Comparison of ENCODE assay signal across 1 cellular context in the genomic region with DNA sequence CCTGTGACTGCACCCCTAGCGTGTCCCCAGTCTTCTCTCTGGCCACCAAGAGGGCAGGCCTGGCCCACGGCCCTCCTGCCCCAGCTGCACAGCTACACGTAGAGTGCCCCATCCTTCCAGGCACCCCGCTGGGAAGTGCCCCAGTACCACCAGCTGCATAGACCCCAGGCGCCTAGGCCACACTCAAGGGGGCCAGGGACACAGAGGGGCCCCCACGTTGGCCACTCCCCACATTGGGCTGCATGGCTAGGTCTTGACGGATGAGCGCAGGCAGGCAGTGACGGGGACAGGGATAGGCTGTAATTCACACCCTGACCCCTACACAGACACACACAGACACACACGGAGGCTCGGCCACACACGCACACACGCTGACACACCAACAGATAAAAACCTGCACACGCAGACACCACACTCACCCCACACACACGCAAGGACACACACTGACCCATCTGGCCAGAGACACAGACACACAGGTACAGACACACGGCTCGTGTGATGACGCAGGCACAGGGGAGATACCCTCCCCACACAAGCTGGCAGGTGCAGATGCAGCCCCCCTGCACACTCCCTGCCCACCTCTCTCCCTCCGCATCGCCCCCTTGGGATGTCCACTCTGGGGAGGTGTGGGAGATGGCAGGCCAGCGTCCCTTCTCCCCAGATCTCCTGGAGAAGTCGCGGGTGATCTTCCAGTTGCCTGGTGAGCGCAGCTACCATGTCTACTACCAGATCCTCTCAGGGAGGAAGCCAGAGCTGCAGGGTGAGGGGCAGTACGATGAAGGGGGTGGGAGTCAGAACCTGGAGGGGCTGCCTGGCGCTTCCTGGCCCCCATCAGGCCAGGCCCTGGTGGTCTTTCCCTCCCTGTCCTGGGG.
TF ChIP-seq lines count a peak whose summit lies in the region.

No MANE protein-coding gene starts in this region.

TF ChIP-seq in HepG2, 621 proteins besides CTCF, POLR2A, EP300 and RAD21 (continues in another document):
- TF ChIP-seq FOXK2 (IDR thresholded peaks at IDR 0.05) (no peak), NFIC (IDR thresholded peaks at IDR 0.05; ENCODE audit: low read length) (no peak), TBL1XR1 (IDR thresholded peaks at IDR 0.05; ENCODE audit: borderline replicate concordance, low read length, partially characterized antibody) (no peak), CEBPB (IDR thresholded peaks at IDR 0.05; ENCODE audit: borderline replicate concordance, low read depth, low read length) (no peak), ZNF75D (CRISPR knock-in tag; IDR thresholded peaks at IDR 0.05; ENCODE audit: borderline replicate concordance) (no peak), KMT2B (CRISPR knock-in tag; IDR thresholded peaks at IDR 0.05) (no peak), CBX1 (IDR thresholded peaks at IDR 0.05; ENCODE audit: low read depth) (no peak), RCOR2 (CRISPR knock-in tag; IDR thresholded peaks at IDR 0.05) (no peak), ZNF329 (CRISPR knock-in tag; IDR thresholded peaks at IDR 0.05; ENCODE audit: low read depth) (no peak), ZNF441 (CRISPR knock-in tag; IDR thresholded peaks at IDR 0.05; ENCODE audit: borderline replicate concordance) (no peak), TBX3 (IDR thresholded peaks at IDR 0.05; ENCODE audit: borderline replicate concordance) (no peak), AGO1 (IDR thresholded peaks at IDR 0.05; ENCODE audit: low read depth, low read length, poor library complexity, severe bottlenecking) (peak; percentile 75), ZNF549 (CRISPR knock-in tag; IDR thresholded peaks at IDR 0.05) (no peak), ZC3H13 (CRISPR knock-in tag; IDR thresholded peaks at IDR 0.05) (no peak), ZNF160 (CRISPR knock-in tag; IDR thresholded peaks at IDR 0.05) (no peak), TCF7 (IDR thresholded peaks at IDR 0.05; ENCODE audit: low read depth) (no peak), ZFP62 (CRISPR knock-in tag; IDR thresholded peaks at IDR 0.05) (no peak), ZFY (CRISPR knock-in tag; IDR thresholded peaks at IDR 0.05) (no peak), ZFAT (CRISPR knock-in tag; conservative IDR thresholded peaks at IDR 0.05) (no peak), ZNF251 (CRISPR knock-in tag; IDR thresholded peaks at IDR 0.05) (no peak), MED13 (CRISPR knock-in tag; IDR thresholded peaks at IDR 0.05) (no peak), FOXA3 (CRISPR knock-in tag; IDR thresholded peaks at IDR 0.05) (no peak), RBM39 (IDR thresholded peaks at IDR 0.05; ENCODE audit: low read depth, low read length, poor library complexity, severe bottlenecking) (no peak), ATF7-NPFF (CRISPR knock-in tag; IDR thresholded peaks at IDR 0.05; ENCODE audit: low read depth) (no peak), HNRNPUL1 (IDR thresholded peaks at IDR 0.05; ENCODE audit: low read depth, low read length) (no peak), ZNF792 (CRISPR knock-in tag; IDR thresholded peaks at IDR 0.05) (no peak), PAX8 (CRISPR knock-in tag; IDR thresholded peaks at IDR 0.05; ENCODE audit: borderline replicate concordance) (no peak), FOXM1 (CRISPR knock-in tag; IDR thresholded peaks at IDR 0.05) (no peak), SP2 (CRISPR knock-in tag; IDR thresholded peaks at IDR 0.05) (0 out of 2 replicates have a peak, but pooled peaks have one; percentile 30), MTA1 (CRISPR knock-in tag; IDR thresholded peaks at IDR 0.05; ENCODE audit: borderline replicate concordance) (0 out of 2 replicates have a peak, but pooled peaks have one; percentile 9), ZNF790 (CRISPR knock-in tag; IDR thresholded peaks at IDR 0.05; ENCODE audit: borderline replicate concordance) (no peak), MAFF (IDR thresholded peaks at IDR 0.05; ENCODE audit: low read depth, low read length) (no peak), HNRNPLL (IDR thresholded peaks at IDR 0.05; ENCODE audit: low read depth, low read length, poor library complexity, severe bottlenecking) (no peak), ZNF33B (CRISPR knock-in tag; IDR thresholded peaks at IDR 0.05) (no peak), ZC3H4 (CRISPR knock-in tag; IDR thresholded peaks at IDR 0.05; ENCODE audit: borderline replicate concordance) (0 out of 2 replicates have a peak, but pooled peaks have one; percentile 53)
- TF ChIP-seq, protein P1, sequence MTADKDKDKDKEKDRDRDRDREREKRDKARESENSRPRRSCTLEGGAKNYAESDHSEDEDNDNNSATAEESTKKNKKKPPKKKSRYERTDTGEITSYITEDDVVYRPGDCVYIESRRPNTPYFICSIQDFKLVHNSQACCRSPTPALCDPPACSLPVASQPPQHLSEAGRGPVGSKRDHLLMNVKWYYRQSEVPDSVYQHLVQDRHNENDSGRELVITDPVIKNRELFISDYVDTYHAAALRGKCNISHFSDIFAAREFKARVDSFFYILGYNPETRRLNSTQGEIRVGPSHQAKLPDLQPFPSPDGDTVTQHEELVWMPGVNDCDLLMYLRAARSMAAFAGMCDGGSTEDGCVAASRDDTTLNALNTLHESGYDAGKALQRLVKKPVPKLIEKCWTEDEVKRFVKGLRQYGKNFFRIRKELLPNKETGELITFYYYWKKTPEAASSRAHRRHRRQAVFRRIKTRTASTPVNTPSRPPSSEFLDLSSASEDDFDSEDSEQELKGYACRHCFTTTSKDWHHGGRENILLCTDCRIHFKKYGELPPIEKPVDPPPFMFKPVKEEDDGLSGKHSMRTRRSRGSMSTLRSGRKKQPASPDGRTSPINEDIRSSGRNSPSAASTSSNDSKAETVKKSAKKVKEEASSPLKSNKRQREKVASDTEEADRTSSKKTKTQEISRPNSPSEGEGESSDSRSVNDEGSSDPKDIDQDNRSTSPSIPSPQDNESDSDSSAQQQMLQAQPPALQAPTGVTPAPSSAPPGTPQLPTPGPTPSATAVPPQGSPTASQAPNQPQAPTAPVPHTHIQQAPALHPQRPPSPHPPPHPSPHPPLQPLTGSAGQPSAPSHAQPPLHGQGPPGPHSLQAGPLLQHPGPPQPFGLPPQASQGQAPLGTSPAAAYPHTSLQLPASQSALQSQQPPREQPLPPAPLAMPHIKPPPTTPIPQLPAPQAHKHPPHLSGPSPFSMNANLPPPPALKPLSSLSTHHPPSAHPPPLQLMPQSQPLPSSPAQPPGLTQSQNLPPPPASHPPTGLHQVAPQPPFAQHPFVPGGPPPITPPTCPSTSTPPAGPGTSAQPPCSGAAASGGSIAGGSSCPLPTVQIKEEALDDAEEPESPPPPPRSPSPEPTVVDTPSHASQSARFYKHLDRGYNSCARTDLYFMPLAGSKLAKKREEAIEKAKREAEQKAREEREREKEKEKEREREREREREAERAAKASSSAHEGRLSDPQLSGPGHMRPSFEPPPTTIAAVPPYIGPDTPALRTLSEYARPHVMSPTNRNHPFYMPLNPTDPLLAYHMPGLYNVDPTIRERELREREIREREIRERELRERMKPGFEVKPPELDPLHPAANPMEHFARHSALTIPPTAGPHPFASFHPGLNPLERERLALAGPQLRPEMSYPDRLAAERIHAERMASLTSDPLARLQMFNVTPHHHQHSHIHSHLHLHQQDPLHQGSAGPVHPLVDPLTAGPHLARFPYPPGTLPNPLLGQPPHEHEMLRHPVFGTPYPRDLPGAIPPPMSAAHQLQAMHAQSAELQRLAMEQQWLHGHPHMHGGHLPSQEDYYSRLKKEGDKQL (CRISPR knock-in tag; IDR thresholded peaks at IDR 0.05; ENCODE audit: low read depth), result no peak
- TF ChIP-seq, protein P2, sequence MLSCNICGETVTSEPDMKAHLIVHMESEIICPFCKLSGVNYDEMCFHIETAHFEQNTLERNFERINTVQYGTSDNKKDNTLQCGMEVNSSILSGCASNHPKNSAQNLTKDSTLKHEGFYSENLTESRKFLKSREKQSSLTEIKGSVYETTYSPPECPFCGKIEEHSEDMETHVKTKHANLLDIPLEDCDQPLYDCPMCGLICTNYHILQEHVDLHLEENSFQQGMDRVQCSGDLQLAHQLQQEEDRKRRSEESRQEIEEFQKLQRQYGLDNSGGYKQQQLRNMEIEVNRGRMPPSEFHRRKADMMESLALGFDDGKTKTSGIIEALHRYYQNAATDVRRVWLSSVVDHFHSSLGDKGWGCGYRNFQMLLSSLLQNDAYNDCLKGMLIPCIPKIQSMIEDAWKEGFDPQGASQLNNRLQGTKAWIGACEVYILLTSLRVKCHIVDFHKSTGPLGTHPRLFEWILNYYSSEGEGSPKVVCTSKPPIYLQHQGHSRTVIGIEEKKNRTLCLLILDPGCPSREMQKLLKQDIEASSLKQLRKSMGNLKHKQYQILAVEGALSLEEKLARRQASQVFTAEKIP (CRISPR knock-in tag; IDR thresholded peaks at IDR 0.05; ENCODE audit: borderline replicate concordance), result no peak
- TF ChIP-seq, protein P3, sequence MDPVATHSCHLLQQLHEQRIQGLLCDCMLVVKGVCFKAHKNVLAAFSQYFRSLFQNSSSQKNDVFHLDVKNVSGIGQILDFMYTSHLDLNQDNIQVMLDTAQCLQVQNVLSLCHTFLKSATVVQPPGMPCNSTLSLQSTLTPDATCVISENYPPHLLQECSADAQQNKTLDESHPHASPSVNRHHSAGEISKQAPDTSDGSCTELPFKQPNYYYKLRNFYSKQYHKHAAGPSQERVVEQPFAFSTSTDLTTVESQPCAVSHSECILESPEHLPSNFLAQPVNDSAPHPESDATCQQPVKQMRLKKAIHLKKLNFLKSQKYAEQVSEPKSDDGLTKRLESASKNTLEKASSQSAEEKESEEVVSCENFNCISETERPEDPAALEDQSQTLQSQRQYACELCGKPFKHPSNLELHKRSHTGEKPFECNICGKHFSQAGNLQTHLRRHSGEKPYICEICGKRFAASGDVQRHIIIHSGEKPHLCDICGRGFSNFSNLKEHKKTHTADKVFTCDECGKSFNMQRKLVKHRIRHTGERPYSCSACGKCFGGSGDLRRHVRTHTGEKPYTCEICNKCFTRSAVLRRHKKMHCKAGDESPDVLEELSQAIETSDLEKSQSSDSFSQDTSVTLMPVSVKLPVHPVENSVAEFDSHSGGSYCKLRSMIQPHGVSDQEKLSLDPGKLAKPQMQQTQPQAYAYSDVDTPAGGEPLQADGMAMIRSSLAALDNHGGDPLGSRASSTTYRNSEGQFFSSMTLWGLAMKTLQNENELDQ (CRISPR knock-in tag; IDR thresholded peaks at IDR 0.05; ENCODE audit: borderline replicate concordance), result no peak
- TF ChIP-seq, protein P4, sequence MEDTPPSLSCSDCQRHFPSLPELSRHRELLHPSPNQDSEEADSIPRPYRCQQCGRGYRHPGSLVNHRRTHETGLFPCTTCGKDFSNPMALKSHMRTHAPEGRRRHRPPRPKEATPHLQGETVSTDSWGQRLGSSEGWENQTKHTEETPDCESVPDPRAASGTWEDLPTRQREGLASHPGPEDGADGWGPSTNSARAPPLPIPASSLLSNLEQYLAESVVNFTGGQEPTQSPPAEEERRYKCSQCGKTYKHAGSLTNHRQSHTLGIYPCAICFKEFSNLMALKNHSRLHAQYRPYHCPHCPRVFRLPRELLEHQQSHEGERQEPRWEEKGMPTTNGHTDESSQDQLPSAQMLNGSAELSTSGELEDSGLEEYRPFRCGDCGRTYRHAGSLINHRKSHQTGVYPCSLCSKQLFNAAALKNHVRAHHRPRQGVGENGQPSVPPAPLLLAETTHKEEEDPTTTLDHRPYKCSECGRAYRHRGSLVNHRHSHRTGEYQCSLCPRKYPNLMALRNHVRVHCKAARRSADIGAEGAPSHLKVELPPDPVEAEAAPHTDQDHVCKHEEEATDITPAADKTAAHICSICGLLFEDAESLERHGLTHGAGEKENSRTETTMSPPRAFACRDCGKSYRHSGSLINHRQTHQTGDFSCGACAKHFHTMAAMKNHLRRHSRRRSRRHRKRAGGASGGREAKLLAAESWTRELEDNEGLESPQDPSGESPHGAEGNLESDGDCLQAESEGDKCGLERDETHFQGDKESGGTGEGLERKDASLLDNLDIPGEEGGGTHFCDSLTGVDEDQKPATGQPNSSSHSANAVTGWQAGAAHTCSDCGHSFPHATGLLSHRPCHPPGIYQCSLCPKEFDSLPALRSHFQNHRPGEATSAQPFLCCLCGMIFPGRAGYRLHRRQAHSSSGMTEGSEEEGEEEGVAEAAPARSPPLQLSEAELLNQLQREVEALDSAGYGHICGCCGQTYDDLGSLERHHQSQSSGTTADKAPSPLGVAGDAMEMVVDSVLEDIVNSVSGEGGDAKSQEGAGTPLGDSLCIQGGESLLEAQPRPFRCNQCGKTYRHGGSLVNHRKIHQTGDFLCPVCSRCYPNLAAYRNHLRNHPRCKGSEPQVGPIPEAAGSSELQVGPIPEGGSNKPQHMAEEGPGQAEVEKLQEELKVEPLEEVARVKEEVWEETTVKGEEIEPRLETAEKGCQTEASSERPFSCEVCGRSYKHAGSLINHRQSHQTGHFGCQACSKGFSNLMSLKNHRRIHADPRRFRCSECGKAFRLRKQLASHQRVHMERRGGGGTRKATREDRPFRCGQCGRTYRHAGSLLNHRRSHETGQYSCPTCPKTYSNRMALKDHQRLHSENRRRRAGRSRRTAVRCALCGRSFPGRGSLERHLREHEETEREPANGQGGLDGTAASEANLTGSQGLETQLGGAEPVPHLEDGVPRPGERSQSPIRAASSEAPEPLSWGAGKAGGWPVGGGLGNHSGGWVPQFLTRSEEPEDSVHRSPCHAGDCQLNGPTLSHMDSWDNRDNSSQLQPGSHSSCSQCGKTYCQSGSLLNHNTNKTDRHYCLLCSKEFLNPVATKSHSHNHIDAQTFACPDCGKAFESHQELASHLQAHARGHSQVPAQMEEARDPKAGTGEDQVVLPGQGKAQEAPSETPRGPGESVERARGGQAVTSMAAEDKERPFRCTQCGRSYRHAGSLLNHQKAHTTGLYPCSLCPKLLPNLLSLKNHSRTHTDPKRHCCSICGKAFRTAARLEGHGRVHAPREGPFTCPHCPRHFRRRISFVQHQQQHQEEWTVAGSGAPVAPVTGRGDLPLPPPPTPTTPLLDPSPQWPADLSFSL (CRISPR knock-in tag; IDR thresholded peaks at IDR 0.05), result no peak
- TF ChIP-seq, protein P5, sequence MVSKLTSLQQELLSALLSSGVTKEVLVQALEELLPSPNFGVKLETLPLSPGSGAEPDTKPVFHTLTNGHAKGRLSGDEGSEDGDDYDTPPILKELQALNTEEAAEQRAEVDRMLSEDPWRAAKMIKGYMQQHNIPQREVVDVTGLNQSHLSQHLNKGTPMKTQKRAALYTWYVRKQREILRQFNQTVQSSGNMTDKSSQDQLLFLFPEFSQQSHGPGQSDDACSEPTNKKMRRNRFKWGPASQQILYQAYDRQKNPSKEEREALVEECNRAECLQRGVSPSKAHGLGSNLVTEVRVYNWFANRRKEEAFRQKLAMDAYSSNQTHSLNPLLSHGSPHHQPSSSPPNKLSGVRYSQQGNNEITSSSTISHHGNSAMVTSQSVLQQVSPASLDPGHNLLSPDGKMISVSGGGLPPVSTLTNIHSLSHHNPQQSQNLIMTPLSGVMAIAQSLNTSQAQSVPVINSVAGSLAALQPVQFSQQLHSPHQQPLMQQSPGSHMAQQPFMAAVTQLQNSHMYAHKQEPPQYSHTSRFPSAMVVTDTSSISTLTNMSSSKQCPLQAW (CRISPR knock-in tag; IDR thresholded peaks at IDR 0.05), result 0 out of 2 replicates have a peak, but pooled peaks have one; percentile 32
